Comparison of ENCODE assay signal across 27 cellular contexts in the genomic region with DNA sequence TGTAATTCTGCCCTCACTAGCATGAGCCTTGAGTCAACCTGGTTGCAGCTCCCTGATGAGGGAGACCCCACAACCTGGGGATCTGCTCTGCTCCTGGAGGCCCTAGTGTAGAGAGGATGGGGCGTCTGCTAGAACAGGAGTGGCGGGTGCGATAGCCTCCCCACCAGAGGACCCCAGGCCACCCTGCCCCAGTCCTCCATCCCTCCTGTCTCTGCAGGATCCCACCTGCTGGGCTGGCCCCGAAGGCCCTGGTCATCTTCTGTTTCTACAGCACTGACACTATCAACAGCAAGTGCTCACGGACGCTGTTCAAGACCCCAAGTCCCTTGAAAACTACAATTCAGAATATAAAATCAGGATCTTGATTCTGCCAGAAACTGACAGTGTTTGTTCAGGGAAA. TPM values are rescaled to one million over a fixed set of nuclear protein-coding genes. Genes with fewer than 3 reads are reported as not detected.
DNase-seq lines count a peak whose midpoint lies in the region; ATAC-seq and TF ChIP-seq lines count a peak whose summit lies in the region.
"Had no signal": no experiment of that assay in that cellular context is flagged by ENCODE, and none has a peak within 500 bp of the region (broad histone marks: within the 10 kb centered on the region; RNA-seq: fewer than 3 reads in every experiment).

No MANE protein-coding gene starts in this region.

- H3K36me3 Mint-ChIP-seq in osteocyte (ENCODE audit: unreplicated experiment), result no peaks in the 10 kb centered on the region

- intact Hi-C loops in upper lobe of right lung (cut with DNase I), result no loop called here

- DNase-seq in D341Med (ENCODE audit: low spot score), result peak; percentile 15
- peak; percentile 13 for DNase-seq in H7
- DNase-seq in osteocyte (ENCODE audit: extremely low spot score, unreplicated experiment), result peak; percentile 75
- peak; percentile 46 for DNase-seq in upper lobe of right lung
- no peak for DNase-seq in right atrium auricular region (ENCODE audit: low spot score)
- DNase-seq in activated CD8-positive, alpha-beta memory T cell treated with anti-CD3 and anti-CD28 coated beads, Interleukin-2, amount 50 U/mL, for 4 hours, result no peak
- DNase-seq in stimulated activated CD4-positive, alpha-beta T cell treated with anti-CD3 and anti-CD28 coated beads, Interleukin-12 subunit alpha, Interleukin-12 subunit beta, amount 100 ng/mL, for 4 hours, result no peak
- DNase-seq: AML-193; Caco-2; Calu3; CD4-positive, alpha-beta T cell; CD8-positive, alpha-beta T cell; DMS 273 treated with DMSO at 0.1 percent for 48 hours; DMS153; DMS53; DMS79; DND-41; EL; GDM1 had no signal

- peaks cover 4% of the 10 kb centered on the region for H3K9me3 ChIP-seq in upper lobe of right lung
- H3K9me3 ChIP-seq in right atrium auricular region, result peaks cover 5 to 50% of the 10 kb centered on the region in 2 donors

- no peaks in the 10 kb centered on the region for H3K27me3 ChIP-seq in H7 (ENCODE audit: control insufficient read depth, insufficient read depth, low read length)
- H3K27me3 ChIP-seq in upper lobe of right lung, result no peaks in the 10 kb centered on the region
- no peaks in the 10 kb centered on the region for H3K27me3 ChIP-seq in right atrium auricular region
- H3K27me3 ChIP-seq: BLaER1 treated with 17β-estradiol and CSF1 and Interleukin-3, amounts not matched to agents 10 nM and 100 nM had no signal

- H3K27me3 Mint-ChIP-seq in osteocyte (ENCODE audit: unreplicated experiment), result no peaks in the 10 kb centered on the region
- H3K27me3 Mint-ChIP-seq: CD4-positive, alpha-beta T cell had no signal

- TF ChIP-seq CTCF in osteocyte (IDR thresholded peaks at IDR 0.05), result no peak
- TF ChIP-seq CTCF in upper lobe of right lung (IDR thresholded peaks at IDR 0.05), result no peak
- no peak for TF ChIP-seq CTCF in right atrium auricular region (IDR thresholded peaks at IDR 0.05)

- H3K9me3 Mint-ChIP-seq in osteocyte (ENCODE audit: unreplicated experiment), result peaks cover 38% of the 10 kb centered on the region

- H3K4me3 Mint-ChIP-seq in osteocyte (ENCODE audit: unreplicated experiment), result no peak overlapping the region
- H3K4me3 Mint-ChIP-seq: B cell; CD4-positive, alpha-beta T cell; CD8-positive, alpha-beta T cell had no signal

- H3K27ac ChIP-seq in upper lobe of right lung, result no peak overlapping the region
- no peak overlapping the region for H3K27ac ChIP-seq in right atrium auricular region
- H3K27ac ChIP-seq: 22Rv1; A549; BLaER1 treated with 17β-estradiol and CSF1 and Interleukin-3, amounts not matched to agents 10 nM and 100 nM; C4-2B had no signal

- H3K4me1 ChIP-seq in upper lobe of right lung (no peaks in the 10 kb centered on the region), right atrium auricular region (no peaks in the 10 kb centered on the region)
- H3K4me1 ChIP-seq: A549, Caco-2 had no signal

- H3K4me1 Mint-ChIP-seq in osteocyte (ENCODE audit: unreplicated experiment), result no peaks in the 10 kb centered on the region
- H3K4me1 Mint-ChIP-seq: B cell had no signal

- ATAC-seq in upper lobe of right lung, result no peak
- ATAC-seq: A549; CD8-positive, alpha-beta T cell had no signal

- H3K4me3 ChIP-seq in H7 (ENCODE audit: insufficient read depth, low read depth, low read length) (no peak overlapping the region), upper lobe of right lung (no peak overlapping the region), right atrium auricular region (no peak overlapping the region)
- H3K4me3 ChIP-seq: A549; BLaER1 treated with 17β-estradiol and CSF1 and Interleukin-3, amounts not matched to agents 10 nM and 100 nM had no signal

- H3K27ac Mint-ChIP-seq in osteocyte (ENCODE audit: unreplicated experiment), result no peak overlapping the region
- H3K27ac Mint-ChIP-seq: B cell; CD4-positive, alpha-beta T cell; CD8-positive, alpha-beta T cell had no signal

- no peaks in the 10 kb centered on the region for H3K36me3 ChIP-seq in H7 (replicated peaks; ENCODE audit: control insufficient read depth, insufficient read depth, low read length)
- H3K36me3 ChIP-seq in upper lobe of right lung, result no peaks in the 10 kb centered on the region
- no peaks in the 10 kb centered on the region for H3K36me3 ChIP-seq in right atrium auricular region
- H3K36me3 ChIP-seq: BLaER1 treated with 17β-estradiol and CSF1 and Interleukin-3, amounts not matched to agents 10 nM and 100 nM had no signal

RNA-seq across cellular contexts. Expression of a gene that starts 15.2 kb away (rescaled TPM):
- not detected in 2 replicates for total RNA-seq in H7 (2014; rRNA removed; shearing (Covaris generic))
- total RNA-seq in osteocyte, result not detected in 2 replicates
- not detected for total RNA-seq in upper lobe of right lung
- total RNA-seq in right atrium auricular region, result not detected
- total RNA-seq: A172; B cell; Caco-2; Calu3; CD4-positive, alpha-beta T cell; CD8-positive, alpha-beta T cell; Daoy; G401 had no signal

RNA-seq across cellular contexts. Expression of a gene that starts 39.2 kb away (rescaled TPM):
- total RNA-seq in H7 (2014; rRNA removed; shearing (Covaris generic)), result 16.4 and 21.7 TPM in 2 replicates
- total RNA-seq in osteocyte (19.1 and 25.0 TPM in 2 replicates), upper lobe of right lung (25.4 TPM), right atrium auricular region (10 to 100 TPM in 1 of 2 donors, 1 to 10 TPM in 1; 6.5 to 10.6 TPM)

Comparison
In these comparisons a context has a peak if more than half of its experiments do, and no peak if none do; other contexts are left out.
1. DNase-seq: peak in D341Med (single experiment), H7 (single experiment), osteocyte (single experiment) and upper lobe of right lung (single experiment); none in right atrium auricular region (single experiment), activated CD8-positive, alpha-beta memory T cell treated with anti-CD3 and anti-CD28 coated beads, Interleukin-2, amount 50 U/mL, for 4 hours (single experiment) and stimulated activated CD4-positive, alpha-beta T cell treated with anti-CD3 and anti-CD28 coated beads, Interleukin-12 subunit alpha, Interleukin-12 subunit beta, amount 100 ng/mL, for 4 hours (single experiment).